8 cellular contexts compared by ENCODE assay signal in genomic region chr18:32289480-32290075, GRCh38.
A peak's percentile ranks its signal among the peaks of the same experiment; 100 is the strongest.
DNase-seq lines count a peak whose midpoint lies in the region; ATAC-seq and TF ChIP-seq lines count a peak whose summit lies in the region.

No MANE protein-coding gene starts in this region.

- DNase-seq in Calu3 (peak; percentile 77), HL-60 (ENCODE audit: low read depth in 1 of 2, low spot score in 1 of 2) (peak; percentile 7 to 67), NCI-H526 treated with DMSO at 0.1 percent for 48 hours (lab: John Stamatoyannopoulos, UW) (peak; percentile 24), amniotic stem cell (lab: John Stamatoyannopoulos, UW) (peak; percentile 27), iPS DF 19.7 (ENCODE audit: low read depth, low spot score) (peak; percentile 35)
- DNase-seq in stimulated activated CD8-positive, alpha-beta memory T cell treated with anti-CD3 and anti-CD28 coated beads, Interleukin-4, amount 100 ng/mL, for 24 hours (ENCODE audit: low read depth): peak; percentile 1

- CTCF ChIA-PET in Calu3 (lab: Charles Lee): interaction anchor here (0.6 to 3.0 kb wide), 13 partner anchors 10 to 1851 kb away, joined by 3 to 44 read pairs (median 5); partner anchors contain the start of gene GAREM1

- H3K9me3 Mint-ChIP-seq in Calu3 (ENCODE audit: low read depth, unreplicated experiment): no peaks in the 10 kb centered on the region

- H3K27ac Mint-ChIP-seq in Calu3 (ENCODE audit: unreplicated experiment): no peak overlapping the region

- H3K4me3 ChIP-seq in HL-60 (replicated peaks; ENCODE audit: insufficient read depth, low read length): no peak overlapping the region

- H3K4me3 Mint-ChIP-seq in Calu3 (ENCODE audit: low read depth, unreplicated experiment): no peak overlapping the region

- peaks cover 14% of the 10 kb centered on the region for H3K27me3 ChIP-seq in HL-60 (ENCODE audit: insufficient read depth, poor library complexity, severe bottlenecking)

- no peaks in the 10 kb centered on the region for H3K4me1 Mint-ChIP-seq in Calu3 (ENCODE audit: low read depth, unreplicated experiment)

- intact Hi-C loops in Calu3 (cut with micrococcal nuclease; ENCODE audit: unreplicated experiment): loop anchor here (5.0 kb wide), 3 partner anchors 83 to 258 kb away; no protein-coding TSS in a partner anchor

- H3K27me3 Mint-ChIP-seq in Calu3 (ENCODE audit: unreplicated experiment): no peaks in the 10 kb centered on the region

- H3K27ac ChIP-seq in HL-60 (replicated peaks): no peak overlapping the region

- BruUV-seq in Calu3 (replicated peaks; lab: Mats Ljungman, UMichigan): no TSS peak

- TF ChIP-seq CTCF in Calu3 (IDR thresholded peaks at IDR 0.05; ENCODE audit: unreplicated experiment) (peak; percentile 57), HL-60 (IDR thresholded peaks at IDR 0.05; ENCODE audit: insufficient read depth, low read length) (peak; percentile 82)

- H3K36me3 Mint-ChIP-seq in Calu3 (ENCODE audit: insufficient read depth, unreplicated experiment): no peaks in the 10 kb centered on the region

- ATAC-seq in GM19372 (IDR thresholded peaks at IDR 0.05; ENCODE audit: low read depth, unreplicated experiment): peak; percentile 84
- no peak for ATAC-seq in HG02840 (IDR thresholded peaks at IDR 0.05; ENCODE audit: low FRiP score, unreplicated experiment)

Comparison
In these comparisons a context has a peak if more than half of its experiments do, and no peak if none do; other contexts are left out.
1. DNase-seq: peak in every context shown above with its lines; median percentile 77 in Calu3; 37 in HL-60; 35 in iPS DF 19.7; 27 in amniotic stem cell; 24 in NCI-H526 treated with DMSO at 0.1 percent for 48 hours; 1 in stimulated activated CD8-positive, alpha-beta memory T cell treated with anti-CD3 and anti-CD28 coated beads, Interleukin-4, amount 100 ng/mL, for 24 hours.